Comparison of ENCODE assay signal across 1 cellular context in the genomic region with DNA sequence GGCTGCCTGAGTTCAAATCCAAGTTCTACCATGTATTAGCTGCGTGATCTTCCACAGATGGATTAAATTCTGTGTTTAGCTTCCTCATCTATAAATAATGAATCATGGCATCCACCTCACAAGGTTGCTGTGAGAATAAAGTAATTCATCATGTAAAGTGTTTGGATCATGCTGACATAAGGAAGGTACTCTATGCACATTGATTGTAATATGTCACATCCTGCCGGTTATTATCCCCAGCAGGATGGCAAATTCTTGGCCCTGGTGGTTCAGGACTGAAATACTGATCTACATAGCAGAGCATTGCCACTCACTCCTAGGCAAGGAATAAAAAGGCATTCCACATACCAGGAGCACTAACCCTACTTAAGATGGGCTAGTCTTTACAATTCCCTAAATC.
TF ChIP-seq lines count a peak whose summit lies in the region.

No MANE protein-coding gene starts in this region.

TF ChIP-seq in GM23338, 12 proteins besides CTCF, POLR2A, EP300 and RAD21 (continued from another document):
- TF ChIP-seq EZH2phosphoT487 (IDR thresholded peaks at IDR 0.05; ENCODE audit: unreplicated experiment) = no peak
- TF ChIP-seq, protein P1, sequence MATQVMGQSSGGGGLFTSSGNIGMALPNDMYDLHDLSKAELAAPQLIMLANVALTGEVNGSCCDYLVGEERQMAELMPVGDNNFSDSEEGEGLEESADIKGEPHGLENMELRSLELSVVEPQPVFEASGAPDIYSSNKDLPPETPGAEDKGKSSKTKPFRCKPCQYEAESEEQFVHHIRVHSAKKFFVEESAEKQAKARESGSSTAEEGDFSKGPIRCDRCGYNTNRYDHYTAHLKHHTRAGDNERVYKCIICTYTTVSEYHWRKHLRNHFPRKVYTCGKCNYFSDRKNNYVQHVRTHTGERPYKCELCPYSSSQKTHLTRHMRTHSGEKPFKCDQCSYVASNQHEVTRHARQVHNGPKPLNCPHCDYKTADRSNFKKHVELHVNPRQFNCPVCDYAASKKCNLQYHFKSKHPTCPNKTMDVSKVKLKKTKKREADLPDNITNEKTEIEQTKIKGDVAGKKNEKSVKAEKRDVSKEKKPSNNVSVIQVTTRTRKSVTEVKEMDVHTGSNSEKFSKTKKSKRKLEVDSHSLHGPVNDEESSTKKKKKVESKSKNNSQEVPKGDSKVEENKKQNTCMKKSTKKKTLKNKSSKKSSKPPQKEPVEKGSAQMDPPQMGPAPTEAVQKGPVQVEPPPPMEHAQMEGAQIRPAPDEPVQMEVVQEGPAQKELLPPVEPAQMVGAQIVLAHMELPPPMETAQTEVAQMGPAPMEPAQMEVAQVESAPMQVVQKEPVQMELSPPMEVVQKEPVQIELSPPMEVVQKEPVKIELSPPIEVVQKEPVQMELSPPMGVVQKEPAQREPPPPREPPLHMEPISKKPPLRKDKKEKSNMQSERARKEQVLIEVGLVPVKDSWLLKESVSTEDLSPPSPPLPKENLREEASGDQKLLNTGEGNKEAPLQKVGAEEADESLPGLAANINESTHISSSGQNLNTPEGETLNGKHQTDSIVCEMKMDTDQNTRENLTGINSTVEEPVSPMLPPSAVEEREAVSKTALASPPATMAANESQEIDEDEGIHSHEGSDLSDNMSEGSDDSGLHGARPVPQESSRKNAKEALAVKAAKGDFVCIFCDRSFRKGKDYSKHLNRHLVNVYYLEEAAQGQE (IDR thresholded peaks at IDR 0.05; ENCODE audit: unreplicated experiment) = no peak
- TF ChIP-seq STAT1 (IDR thresholded peaks at IDR 0.05; ENCODE audit: unreplicated experiment) = no peak
- TF ChIP-seq JUNB (IDR thresholded peaks at IDR 0.05; ENCODE audit: unreplicated experiment) = no peak
- TF ChIP-seq EZH2 (IDR thresholded peaks at IDR 0.05; ENCODE audit: low read depth, unreplicated experiment) = no peak
- TF ChIP-seq POLR2AphosphoS5 (IDR thresholded peaks at IDR 0.05; ENCODE audit: low read depth) = no peak
- TF ChIP-seq ZNF331 (CRISPR knock-in tag; IDR thresholded peaks at IDR 0.05; ENCODE audit: low read depth) = no peak
- TF ChIP-seq, protein P2, sequence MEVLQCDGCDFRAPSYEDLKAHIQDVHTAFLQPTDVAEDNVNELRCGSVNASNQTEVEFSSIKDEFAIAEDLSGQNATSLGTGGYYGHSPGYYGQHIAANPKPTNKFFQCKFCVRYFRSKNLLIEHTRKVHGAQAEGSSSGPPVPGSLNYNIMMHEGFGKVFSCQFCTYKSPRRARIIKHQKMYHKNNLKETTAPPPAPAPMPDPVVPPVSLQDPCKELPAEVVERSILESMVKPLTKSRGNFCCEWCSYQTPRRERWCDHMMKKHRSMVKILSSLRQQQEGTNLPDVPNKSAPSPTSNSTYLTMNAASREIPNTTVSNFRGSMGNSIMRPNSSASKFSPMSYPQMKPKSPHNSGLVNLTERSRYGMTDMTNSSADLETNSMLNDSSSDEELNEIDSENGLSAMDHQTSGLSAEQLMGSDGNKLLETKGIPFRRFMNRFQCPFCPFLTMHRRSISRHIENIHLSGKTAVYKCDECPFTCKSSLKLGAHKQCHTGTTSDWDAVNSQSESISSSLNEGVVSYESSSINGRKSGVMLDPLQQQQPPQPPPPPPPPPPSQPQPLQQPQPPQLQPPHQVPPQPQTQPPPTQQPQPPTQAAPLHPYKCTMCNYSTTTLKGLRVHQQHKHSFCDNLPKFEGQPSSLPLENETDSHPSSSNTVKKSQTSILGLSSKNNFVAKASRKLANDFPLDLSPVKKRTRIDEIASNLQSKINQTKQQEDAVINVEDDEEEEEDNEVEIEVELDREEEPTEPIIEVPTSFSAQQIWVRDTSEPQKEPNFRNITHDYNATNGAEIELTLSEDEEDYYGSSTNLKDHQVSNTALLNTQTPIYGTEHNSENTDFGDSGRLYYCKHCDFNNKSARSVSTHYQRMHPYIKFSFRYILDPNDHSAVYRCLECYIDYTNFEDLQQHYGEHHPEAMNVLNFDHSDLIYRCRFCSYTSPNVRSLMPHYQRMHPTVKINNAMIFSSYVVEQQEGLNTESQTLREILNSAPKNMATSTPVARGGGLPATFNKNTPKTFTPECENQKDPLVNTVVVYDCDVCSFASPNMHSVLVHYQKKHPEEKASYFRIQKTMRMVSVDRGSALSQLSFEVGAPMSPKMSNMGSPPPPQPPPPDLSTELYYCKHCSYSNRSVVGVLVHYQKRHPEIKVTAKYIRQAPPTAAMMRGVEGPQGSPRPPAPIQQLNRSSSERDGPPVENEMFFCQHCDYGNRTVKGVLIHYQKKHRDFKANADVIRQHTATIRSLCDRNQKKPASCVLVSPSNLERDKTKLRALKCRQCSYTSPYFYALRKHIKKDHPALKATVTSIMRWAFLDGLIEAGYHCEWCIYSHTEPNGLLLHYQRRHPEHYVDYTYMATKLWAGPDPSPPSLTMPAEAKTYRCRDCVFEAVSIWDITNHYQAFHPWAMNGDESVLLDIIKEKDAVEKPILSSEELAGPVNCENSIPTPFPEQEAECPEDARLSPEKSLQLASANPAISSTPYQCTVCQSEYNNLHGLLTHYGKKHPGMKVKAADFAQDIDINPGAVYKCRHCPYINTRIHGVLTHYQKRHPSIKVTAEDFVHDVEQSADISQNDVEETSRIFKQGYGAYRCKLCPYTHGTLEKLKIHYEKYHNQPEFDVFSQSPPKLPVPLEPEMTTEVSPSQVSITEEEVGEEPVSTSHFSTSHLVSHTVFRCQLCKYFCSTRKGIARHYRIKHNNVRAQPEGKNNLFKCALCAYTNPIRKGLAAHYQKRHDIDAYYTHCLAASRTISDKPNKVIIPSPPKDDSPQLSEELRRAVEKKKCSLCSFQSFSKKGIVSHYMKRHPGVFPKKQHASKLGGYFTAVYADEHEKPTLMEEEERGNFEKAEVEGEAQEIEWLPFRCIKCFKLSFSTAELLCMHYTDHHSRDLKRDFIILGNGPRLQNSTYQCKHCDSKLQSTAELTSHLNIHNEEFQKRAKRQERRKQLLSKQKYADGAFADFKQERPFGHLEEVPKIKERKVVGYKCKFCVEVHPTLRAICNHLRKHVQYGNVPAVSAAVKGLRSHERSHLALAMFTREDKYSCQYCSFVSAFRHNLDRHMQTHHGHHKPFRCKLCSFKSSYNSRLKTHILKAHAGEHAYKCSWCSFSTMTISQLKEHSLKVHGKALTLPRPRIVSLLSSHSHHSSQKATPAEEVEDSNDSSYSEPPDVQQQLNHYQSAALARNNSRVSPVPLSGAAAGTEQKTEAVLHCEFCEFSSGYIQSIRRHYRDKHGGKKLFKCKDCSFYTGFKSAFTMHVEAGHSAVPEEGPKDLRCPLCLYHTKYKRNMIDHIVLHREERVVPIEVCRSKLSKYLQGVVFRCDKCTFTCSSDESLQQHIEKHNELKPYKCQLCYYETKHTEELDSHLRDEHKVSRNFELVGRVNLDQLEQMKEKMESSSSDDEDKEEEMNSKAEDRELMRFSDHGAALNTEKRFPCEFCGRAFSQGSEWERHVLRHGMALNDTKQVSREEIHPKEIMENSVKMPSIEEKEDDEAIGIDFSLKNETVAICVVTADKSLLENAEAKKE (CRISPR knock-in tag; IDR thresholded peaks at IDR 0.05) = no peak
